In the genomic region with DNA sequence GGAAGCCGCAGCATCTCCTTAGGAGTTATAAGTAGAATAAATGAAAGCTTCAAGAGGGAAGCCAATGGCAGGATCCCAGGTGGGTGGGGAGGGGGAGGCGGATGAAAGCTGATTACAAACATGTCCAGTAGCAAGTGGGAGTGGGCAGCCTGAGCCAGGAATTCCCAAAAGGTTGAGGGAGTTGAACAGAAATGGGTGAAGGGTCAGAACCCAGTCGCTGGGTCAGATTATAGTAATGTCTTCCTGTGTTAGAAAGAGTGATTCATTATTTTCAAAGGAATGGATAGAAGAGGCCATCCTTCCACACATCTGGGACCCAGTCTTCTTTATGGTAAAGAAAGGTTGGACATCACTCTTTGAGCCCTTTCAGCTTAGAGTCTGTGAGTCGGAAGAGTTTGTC, we compare ENCODE assay signal across 15 cellular contexts. TPM values are rescaled to one million over a fixed set of nuclear protein-coding genes. Genes with fewer than 3 reads are reported as not detected.
DNase-seq lines count a peak whose midpoint lies in the region; ATAC-seq and TF ChIP-seq lines count a peak whose summit lies in the region.
"Had no signal": no experiment of that assay in that cellular context is flagged by ENCODE, and none has a peak within 500 bp of the region (broad histone marks: within the 10 kb centered on the region; RNA-seq: fewer than 3 reads in every experiment).

No MANE protein-coding gene starts in this region.

- peaks cover 50% of the 10 kb centered on the region for H3K4me1 ChIP-seq in left ventricle myocardium inferior
- H3K4me1 ChIP-seq in right atrium auricular region = peaks cover 0 to 39% of the 10 kb centered on the region in 2 donors
- H3K4me1 ChIP-seq in neuronal stem cell (ENCODE audit: control insufficient read depth in 2 of 2, insufficient read depth in 1 of 2, low read depth in 1 of 2, low read length in 2 of 2) = peaks cover 9 to 16% of the 10 kb centered on the region in 2 donors
- H3K4me1 ChIP-seq: prostate gland had no signal

- no peak overlapping the region for H4K8ac ChIP-seq in neuronal stem cell (ENCODE audit: low read depth, low read length)

- no CpG with 5 or more reads among the region's 4 CpGs for WGBS in neuronal stem cell (ENCODE audit: extremely low coverage in 2 of 2, insufficient read length in 2 of 2, insufficient replicate concordance in 1 of 2), 2 donors

- no peak overlapping the region for H2BK5ac ChIP-seq in neuronal stem cell (ENCODE audit: low read length)

- H3K36me3 ChIP-seq in left ventricle myocardium inferior = no peaks in the 10 kb centered on the region
- H3K36me3 ChIP-seq in right atrium auricular region = no peaks in the 10 kb centered on the region
- no peaks in the 10 kb centered on the region for H3K36me3 ChIP-seq in neuronal stem cell (replicated peaks in 1 of 2; ENCODE audit: control insufficient read depth in 2 of 2, insufficient read depth in 2 of 2, low read length in 2 of 2)
- H3K36me3 ChIP-seq: prostate gland had no signal

- H3K27ac ChIP-seq in left ventricle myocardium inferior (replicated peaks) = peak overlapping the region; percentile 40
- H3K27ac ChIP-seq in right atrium auricular region = peak overlapping the region in 1 of 2 donors; percentile 60
- H3K27ac ChIP-seq in neuronal stem cell (replicated peaks; ENCODE audit: low read length) = no peak overlapping the region
- H3K27ac ChIP-seq: prostate gland, VCaP had no signal

- intact Hi-C loops in left ventricle myocardium inferior (cut with micrococcal nuclease) = no loop called here

- no peak overlapping the region for H3K9ac ChIP-seq in neuronal stem cell (ENCODE audit: low read depth, low read length, poor library complexity)

- H3K14ac ChIP-seq in neuronal stem cell (ENCODE audit: low read length) = no peak overlapping the region

- DNase-seq in left ventricle myocardium inferior (no peak), right atrium auricular region (ENCODE audit: low spot score) (no peak), dermis blood vessel endothelial cell (peak; percentile 23), neuronal stem cell (ENCODE audit: low spot score) (no peak)
- DNase-seq: activated gamma-delta T cell treated with Interleukin-2 at 50 U/mL for 16 hours; effector CD4-positive, alpha-beta T cell; immature natural killer cell; mucosa of descending colon; NCI-H2107 had no signal

- H3K4me3 ChIP-seq in left ventricle myocardium inferior = no peak overlapping the region
- H3K4me3 ChIP-seq in right atrium auricular region = no peak overlapping the region
- H3K4me3 ChIP-seq in neuronal stem cell (ENCODE audit: low read length in 2 of 2) = no peak overlapping the region
- H3K4me3 ChIP-seq: mucosa of descending colon, prostate gland had no signal

- no peak overlapping the region for H2BK12ac ChIP-seq in neuronal stem cell (ENCODE audit: low read length)

- H3K4me2 ChIP-seq in neuronal stem cell (ENCODE audit: insufficient read depth, low read length, poor library complexity, severe bottlenecking) = no peak overlapping the region

- no peaks in the 10 kb centered on the region for H3K27me3 ChIP-seq in left ventricle myocardium inferior (ENCODE audit: low read depth)
- no peaks in the 10 kb centered on the region for H3K27me3 ChIP-seq in right atrium auricular region
- no peaks in the 10 kb centered on the region for H3K27me3 ChIP-seq in neuronal stem cell (ENCODE audit: control insufficient read depth in 3 of 3, insufficient read depth in 3 of 3, low read depth in 1 of 3, low read length in 3 of 3)

- H3K4ac ChIP-seq in neuronal stem cell (ENCODE audit: low read length) = no peak overlapping the region

- H2AK5ac ChIP-seq in neuronal stem cell (ENCODE audit: low read depth, low read length) = no peak overlapping the region

- H4K91ac ChIP-seq in neuronal stem cell (ENCODE audit: low read depth, low read length, poor library complexity) = no peak overlapping the region

- TF ChIP-seq CTCF in left ventricle myocardium inferior (IDR thresholded peaks at IDR 0.05; ENCODE audit: borderline replicate concordance) (no peak), right atrium auricular region (IDR thresholded peaks at IDR 0.05) (no peak)

- no peaks in the 10 kb centered on the region for H3K9me3 ChIP-seq in left ventricle myocardium inferior (replicated peaks)
- no peaks in the 10 kb centered on the region for H3K9me3 ChIP-seq in right atrium auricular region
- H3K9me3 ChIP-seq in neuronal stem cell (replicated peaks in 1 of 2; ENCODE audit: control insufficient read depth in 2 of 2, insufficient read depth in 1 of 2, low read depth in 1 of 2, low read length in 2 of 2) = no peaks in the 10 kb centered on the region
- H3K9me3 ChIP-seq: mucosa of descending colon, prostate gland had no signal

- ATAC-seq in GM18505 (IDR thresholded peaks at IDR 0.05; ENCODE audit: unreplicated experiment) (no peak), GM19467 (IDR thresholded peaks at IDR 0.05; ENCODE audit: unreplicated experiment) (no peak), HG03095 (IDR thresholded peaks at IDR 0.05; ENCODE audit: unreplicated experiment) (no peak), HG03460 (IDR thresholded peaks at IDR 0.05; ENCODE audit: unreplicated experiment) (no peak)

- H2BK15ac ChIP-seq in neuronal stem cell (ENCODE audit: low read length) = no peak overlapping the region

- peak overlapping the region; percentile 39 for H2AFZ ChIP-seq in neuronal stem cell (ENCODE audit: low read length)

- no peak overlapping the region for H3K18ac ChIP-seq in neuronal stem cell (ENCODE audit: low read length)

- no peak overlapping the region for H2BK120ac ChIP-seq in neuronal stem cell (ENCODE audit: low read depth, low read length)

- no peak overlapping the region for H3K23ac ChIP-seq in neuronal stem cell (ENCODE audit: low read depth, low read length, poor library complexity)

- H3K79me1 ChIP-seq in neuronal stem cell (ENCODE audit: low read depth, low read length) = no peaks in the 10 kb centered on the region

- no peak for TF ChIP-seq POLR2A in GM18505 (IDR thresholded peaks at IDR 0.05; ENCODE audit: borderline replicate concordance, extremely low read depth, insufficient read depth, insufficient read length)

RNA-seq across cellular contexts. Expression of a gene that starts 41.0 kb away (rescaled TPM):
- total RNA-seq in left ventricle myocardium inferior = 23.2 TPM
- 10 to 100 TPM; 10.0 to 19.6 TPM for total RNA-seq in right atrium auricular region
- total RNA-seq in dermis blood vessel endothelial cell = 8.6 and 10.0 TPM in 2 replicates
- polyA plus RNA-seq in neuronal stem cell (2013, experiment 1 of 2) = 2.6 TPM
- polyA plus RNA-seq in neuronal stem cell (2013, experiment 2 of 2) = 2.1 TPM

RNA-seq across cellular contexts. Expression of a gene that starts 56.7 kb away (rescaled TPM):
- 25.2 TPM for total RNA-seq in left ventricle myocardium inferior
- total RNA-seq in right atrium auricular region = 10 to 100 TPM; 43.5 to 77.2 TPM
- 61.5 and 135 TPM in 2 replicates for total RNA-seq in dermis blood vessel endothelial cell
- polyA plus RNA-seq in neuronal stem cell (2013, experiment 1 of 2) = 4.4 TPM
- polyA plus RNA-seq in neuronal stem cell (2013, experiment 2 of 2) = 4.7 TPM
- polyA plus RNA-seq: immature natural killer cell had no signal
